24 cellular contexts compared by ENCODE assay signal in genomic region chr11:116134450-116134849, GRCh38.
"Had no signal": no experiment of that assay in that cellular context is flagged by ENCODE, and none has a peak within 500 bp of the region (broad histone marks: within the 10 kb centered on the region; RNA-seq: fewer than 3 reads in every experiment).

No MANE protein-coding gene starts in this region.

- H3K4me3 ChIP-seq: colonic mucosa, coronary artery, dorsolateral prefrontal cortex, esophagus muscularis mucosa, esophagus squamous epithelium, gastrocnemius medialis, gastroesophageal sphincter, heart left ventricle, heart right ventricle had no signal

- DNase-seq: colonic mucosa; cortex of kidney; dermis blood vessel endothelial cell; dorsolateral prefrontal cortex; effector CD4-positive, alpha-beta T cell; effector CD8-positive, alpha-beta T cell; effector memory CD4-positive, alpha-beta T cell; effector memory CD8-positive, alpha-beta T cell; endodermal cell; erythroblast; esophagus squamous epithelium; foreskin fibroblast; foreskin keratinocyte; foreskin melanocyte; gastrocnemius medialis; glutamatergic neuron; heart left ventricle; heart right ventricle had no signal

- H3K27ac ChIP-seq: colonic mucosa, coronary artery, dorsolateral prefrontal cortex, epithelial cell of prostate, esophagus muscularis mucosa, esophagus squamous epithelium, foreskin keratinocyte, gastrocnemius medialis, gastroesophageal sphincter, heart left ventricle, heart right ventricle had no signal

- ATAC-seq: effector memory CD8-positive, alpha-beta T cell; esophagus mucosa; foreskin keratinocyte; gastrocnemius medialis; gastroesophageal sphincter; heart left ventricle; heart right ventricle had no signal

- H3K4me1 ChIP-seq: colonic mucosa, esophagus muscularis mucosa, esophagus squamous epithelium, foreskin keratinocyte, gastrocnemius medialis, gastroesophageal sphincter had no signal

- H3K36me3 ChIP-seq: colonic mucosa, esophagus muscularis mucosa, esophagus squamous epithelium, gastrocnemius medialis, gastroesophageal sphincter, heart left ventricle, heart right ventricle had no signal

- H3K4me3 Mint-ChIP-seq: dendritic cell treated with granulocyte-macrophage colony-stimulating factor and Interleukin-4, amounts not matched to agents 40 ng/mL and 50 ng/mL, for 4 days; effector memory CD8-positive, alpha-beta T cell; endodermal cell had no signal

- H3K27ac Mint-ChIP-seq: dendritic cell treated with granulocyte-macrophage colony-stimulating factor and Interleukin-4, amounts not matched to agents 40 ng/mL and 50 ng/mL, for 4 days; effector memory CD8-positive, alpha-beta T cell; endodermal cell had no signal

- H3K27me3 ChIP-seq: colonic mucosa, esophagus muscularis mucosa, esophagus squamous epithelium, foreskin keratinocyte, gastrocnemius medialis had no signal

- H3K9me3 Mint-ChIP-seq: dendritic cell treated with granulocyte-macrophage colony-stimulating factor and Interleukin-4, amounts not matched to agents 40 ng/mL and 50 ng/mL, for 4 days; endodermal cell had no signal

- H3K9me3 ChIP-seq: colonic mucosa, esophagus muscularis mucosa, esophagus squamous epithelium, gastrocnemius medialis, gastroesophageal sphincter, heart left ventricle, heart right ventricle had no signal
